19 cellular contexts compared by ENCODE assay signal in genomic region chr5:68012429-68012828, GRCh38.
DNase-seq lines count a peak whose midpoint lies in the region; ATAC-seq, FAIRE-seq and TF ChIP-seq lines count a peak whose summit lies in the region.
"Had no signal": no experiment of that assay in that cellular context is flagged by ENCODE, and none has a peak within 500 bp of the region (broad histone marks: within the 10 kb centered on the region; RNA-seq: fewer than 3 reads in every experiment).

No MANE protein-coding gene starts in this region.

- no peaks in the 10 kb centered on the region for H3K27me3 ChIP-seq in bronchial epithelial cell (ENCODE audit: control insufficient read depth, insufficient read depth, low read length)
- no peaks in the 10 kb centered on the region for H3K27me3 ChIP-seq in keratinocyte (ENCODE audit: control insufficient read depth, extremely low read depth, insufficient read depth, low read length)
- no peaks in the 10 kb centered on the region for H3K27me3 ChIP-seq in GM23338 (ENCODE audit: insufficient read depth)

- H3F3A ChIP-seq in GM23338 (replicated peaks; ENCODE audit: low read depth) = no peaks in the 10 kb centered on the region

- H3K4me3 ChIP-seq in bronchial epithelial cell (ENCODE audit: low read depth, low read length) (no peak overlapping the region), keratinocyte (ENCODE audit: control insufficient read depth in 2 of 3, extremely low read depth in 1 of 3, insufficient read depth in 2 of 3, low read depth in 1 of 3, low read length in 3 of 3) (no peak overlapping the region), GM23338 (no peak overlapping the region)
- H3K4me3 ChIP-seq: K562 had no signal

- dilution Hi-C loops in keratinocyte (cut with MboI; ENCODE audit: extremely low pct_ligation_motif_present, low sequenced_read_pairs) = no loop called here

- peaks cover 6% of the 10 kb centered on the region for H3K4me1 ChIP-seq in keratinocyte (ENCODE audit: control insufficient read depth, extremely low read depth, insufficient read depth, low read length)
- H3K4me1 ChIP-seq in GM23338 (ENCODE audit: insufficient read depth) = no peaks in the 10 kb centered on the region

- H3K36me3 Mint-ChIP-seq in HFFc6 (ENCODE audit: low read depth) (peaks cover 10% of the 10 kb centered on the region; the same call in 1 of the 2 replicates), GM23338 (ENCODE audit: low read depth) (peaks cover 4% of the 10 kb centered on the region; the same call in 2 of the 3 replicates)

- H3K4me3 Mint-ChIP-seq in HFFc6 = no peak overlapping the region
- no peak overlapping the region for H3K4me3 Mint-ChIP-seq in GM23338
- H3K4me3 Mint-ChIP-seq: B cell; CD4-positive, alpha-beta T cell; H9 had no signal

- H3K4me1 Mint-ChIP-seq in HFFc6 (ENCODE audit: low read depth) (peaks cover 21% of the 10 kb centered on the region), GM23338 (no peaks in the 10 kb centered on the region)
- H3K4me1 Mint-ChIP-seq: H9 had no signal

- H3K4me2 ChIP-seq in keratinocyte (ENCODE audit: control insufficient read depth, extremely low read depth, insufficient read depth, low read depth, low read length) (no peak overlapping the region), GM23338 (no peak overlapping the region)

- H3K9me2 ChIP-seq in GM23338 (ENCODE audit: insufficient read depth) = 0 out of 2 replicates have a peak, but pooled peaks cover 9% of the 10 kb centered on the region

- DNase-seq in AG08396 (ENCODE audit: low spot score) = peak; percentile 18
- peak; percentile 44 for DNase-seq in HFFc6
- peak; percentile 20 for DNase-seq in bronchial epithelial cell (ENCODE audit: low read depth)
- no peak for DNase-seq in keratinocyte (ENCODE audit: low read depth, low spot score)
- no peak for DNase-seq in GM23338 (ENCODE audit: low spot score)
- no peak for DNase-seq in substantia nigra (lab: John Stamatoyannopoulos, UW)
- no peak for DNase-seq in activated CD4-positive, alpha-beta T cell treated with anti-CD3 and anti-CD28 coated beads, Interleukin-2, amount 50 U/mL, for 48 hours
- DNase-seq in mesenteric fat pad (ENCODE audit: low spot score) = no peak
- DNase-seq: CD4-positive, alpha-beta T cell; DMS79 treated with DMSO at 0.1 percent for 48 hours; H9; NCI-H1048; NCI-H146; NCI-H2081 treated with DMSO at 0.1 percent for 48 hours; NCI-H345; NCI-H526 treated with DMSO at 0.1 percent for 48 hours had no signal

- H3K79me2 ChIP-seq in keratinocyte (ENCODE audit: control insufficient read depth, insufficient read depth, low read length) = no peaks in the 10 kb centered on the region
- no peaks in the 10 kb centered on the region for H3K79me2 ChIP-seq in GM23338 (replicated peaks; ENCODE audit: insufficient read depth)

- H2AFZ ChIP-seq in keratinocyte (ENCODE audit: control insufficient read depth, low read length) (no peak overlapping the region), GM23338 (no peak overlapping the region)

- ATAC-seq in GM23338 = no peak
- ATAC-seq: K562 had no signal

- no peak for FAIRE-seq in bronchial epithelial cell (lab: Jason Lieb, UNC)
- peak; percentile 9 for FAIRE-seq in keratinocyte (lab: Jason Lieb, UNC)
- FAIRE-seq: A204.1, K562 had no signal

- H3K9me1 ChIP-seq in keratinocyte (ENCODE audit: control insufficient read depth, extremely low read depth, insufficient read depth, low read length) = no peaks in the 10 kb centered on the region

- H3K27ac ChIP-seq in keratinocyte (ENCODE audit: control insufficient read depth, insufficient read depth, low read length) = no peak overlapping the region
- H3K27ac ChIP-seq in GM23338 (ENCODE audit: low read depth) = no peak overlapping the region
- H3K27ac ChIP-seq in substantia nigra (ENCODE audit: low read depth, low read length, poor library complexity, severe bottlenecking) = no peak overlapping the region

- H3K27ac Mint-ChIP-seq in HFFc6 = peak overlapping the region; percentile 45
- H3K27ac Mint-ChIP-seq in GM23338 = no peak overlapping the region
- H3K27ac Mint-ChIP-seq: B cell; CD4-positive, alpha-beta T cell; H9 had no signal

- H4K20me1 ChIP-seq in keratinocyte (ENCODE audit: control insufficient read depth, extremely low read depth, insufficient read depth, low read length) (no peaks in the 10 kb centered on the region), GM23338 (replicated peaks; ENCODE audit: insufficient read depth) (no peaks in the 10 kb centered on the region)

- no peak overlapping the region for H3K9ac ChIP-seq in keratinocyte (ENCODE audit: control insufficient read depth, extremely low read depth, insufficient read depth, low read length)

- TF ChIP-seq CTCF in HFFc6 (IDR thresholded peaks at IDR 0.05) (no peak), bronchial epithelial cell (IDR thresholded peaks at IDR 0.05; ENCODE audit: insufficient read depth, low read length, severe bottlenecking) (no peak), keratinocyte (optimal IDR thresholded peaks at IDR 0.05 in 1 of 3, IDR thresholded peaks at IDR 0.05 in 1 of 3, conservative IDR thresholded peaks at IDR 0.05 in 1 of 3; ENCODE audit: extremely low read depth in 1 of 3, insufficient read depth in 2 of 3, low read length in 3 of 3) (no peak), GM23338 (conservative IDR thresholded peaks at IDR 0.05; ENCODE audit: low read depth in 2 of 2) (no peak)

- H3K9me3 Mint-ChIP-seq in HFFc6 (peaks cover 8% of the 10 kb centered on the region; the same call in 1 of the 2 replicates), GM23338 (no peaks in the 10 kb centered on the region; the same call in 1 of the 3 replicates)
- H3K9me3 Mint-ChIP-seq: CD4-positive, alpha-beta T cell had no signal

- no peaks in the 10 kb centered on the region for H3K9me3 ChIP-seq in keratinocyte (ENCODE audit: control insufficient read depth, low read depth, low read length)

- H3K36me3 ChIP-seq in bronchial epithelial cell (ENCODE audit: control insufficient read depth, insufficient read depth, low read length) (no peaks in the 10 kb centered on the region), keratinocyte (ENCODE audit: control insufficient read depth in 2 of 2, extremely low read depth in 1 of 2, insufficient read depth in 2 of 2, low read length in 2 of 2) (no peaks in the 10 kb centered on the region), GM23338 (ENCODE audit: insufficient read depth) (no peaks in the 10 kb centered on the region)

- H3K27me3 Mint-ChIP-seq in HFFc6 (ENCODE audit: insufficient read depth) = no peaks in the 10 kb centered on the region
- H3K27me3 Mint-ChIP-seq in GM23338 (ENCODE audit: insufficient read depth, low read depth, poor library complexity) = peaks cover 3% of the 10 kb centered on the region
- H3K27me3 Mint-ChIP-seq: CD4-positive, alpha-beta T cell had no signal

TF ChIP-seq in GM23338, 12 proteins besides CTCF, POLR2A, EP300 and RAD21 (continues in another document):
- TF ChIP-seq REST (IDR thresholded peaks at IDR 0.05; ENCODE audit: unreplicated experiment) = no peak
- TF ChIP-seq JUNB (IDR thresholded peaks at IDR 0.05; ENCODE audit: unreplicated experiment) = no peak

Comparison
In these comparisons a context has a peak if more than half of its experiments do, and no peak if none do; other contexts are left out.
1. DNase-seq: peak in AG08396 (single experiment), HFFc6 (single experiment) and bronchial epithelial cell (single experiment); none in keratinocyte (single experiment), GM23338 (single experiment), substantia nigra (0 of 49), activated CD4-positive, alpha-beta T cell treated with anti-CD3 and anti-CD28 coated beads, Interleukin-2, amount 50 U/mL, for 48 hours (0 of 2) and mesenteric fat pad (single experiment).